ENCODE assay signal across 27 cellular contexts in the genomic region with DNA sequence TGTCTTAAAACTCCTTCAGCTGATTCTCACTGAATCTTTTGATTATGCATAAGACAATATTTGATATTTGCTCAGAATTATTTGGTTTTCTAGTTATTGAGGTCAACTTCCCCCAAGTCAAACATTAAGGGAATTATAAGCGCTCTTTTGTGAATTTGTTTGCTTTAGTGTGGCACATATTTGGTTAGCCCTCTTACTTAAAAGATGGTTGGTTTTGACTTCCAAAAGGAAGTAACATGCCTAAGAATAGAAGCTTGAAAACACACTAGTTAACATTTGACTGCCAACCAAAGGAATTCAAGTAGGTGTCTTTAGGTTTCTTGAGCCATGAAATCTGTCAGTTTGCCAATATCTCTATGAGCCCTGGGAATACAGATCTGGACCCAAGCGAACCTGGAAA. TPM values are rescaled to one million over a fixed set of nuclear protein-coding genes. Genes with fewer than 3 reads are reported as not detected.
DNase-seq lines count a peak whose midpoint lies in the region; ATAC-seq, FAIRE-seq and TF ChIP-seq lines count a peak whose summit lies in the region.
"Had no signal": no experiment of that assay in that cellular context is flagged by ENCODE, and none has a peak within 500 bp of the region (broad histone marks: within the 10 kb centered on the region; RNA-seq: fewer than 3 reads in every experiment).

No MANE protein-coding gene starts in this region.

- FAIRE-seq in RCC 7860 (lab: Jason Lieb, UNC), result peak; percentile 60
- FAIRE-seq: GM19239, H1, HTR-8/SVneo had no signal

- H3K79me2 ChIP-seq in SK-N-SH (ENCODE audit: insufficient read depth), result no peaks in the 10 kb centered on the region

- no peak overlapping the region for H3K4me3 ChIP-seq in lower lobe of right lung
- no peak overlapping the region for H3K4me3 ChIP-seq in upper lobe of right lung
- H3K4me3 ChIP-seq in SK-N-SH (ENCODE audit: low read depth in 2 of 2, low read length in 1 of 2), result no peak overlapping the region
- H3K4me3 ChIP-seq: BLaER1 had no signal

- no peak overlapping the region for H3K9ac ChIP-seq in SK-N-SH
- H3K9ac ChIP-seq: BLaER1 had no signal

- no peak for TF ChIP-seq CTCF in lower lobe of right lung (IDR thresholded peaks at IDR 0.05)
- TF ChIP-seq CTCF in upper lobe of right lung (IDR thresholded peaks at IDR 0.05), result no peak
- no peak for TF ChIP-seq CTCF in SK-N-SH (IDR thresholded peaks at IDR 0.05)

- CTCF ChIA-PET in SK-N-SH (lab: Yijun Ruan, JAX), result no interaction called here

- peak; percentile 68 for DNase-seq in DMS53 treated with DMSO at 0.1 percent for 48 hours (lab: John Stamatoyannopoulos, UW; ENCODE audit: unreplicated experiment)
- DNase-seq in RCC 7860 (ENCODE audit: low spot score), result no peak
- DNase-seq in lower lobe of right lung, result no peak
- DNase-seq in upper lobe of right lung, result no peak
- no peak for DNase-seq in SK-N-SH
- no peak for DNase-seq in SHP77 (lab: John Stamatoyannopoulos, UW)
- no peak for DNase-seq in 8988T
- DNase-seq: ACHN; CD8-positive, alpha-beta T cell; DMS153; EL; GF-D8; KG1; NCI-H1105; NCI-H146; NCI-H2029; NCI-H345; NCI-H524; NCI-H774; NK-92 treated with Interleukin-12 subunit alpha and Interleukin-12 subunit beta, amount 100 ng/mL, for 24 hours; Right ventricle myocardium superior had no signal

- no peak for TF ChIP-seq EP300 in SK-N-SH (IDR thresholded peaks at IDR 0.05; ENCODE audit: borderline replicate concordance in 1 of 2, low read depth in 1 of 2, low read length in 1 of 2)

- no peaks in the 10 kb centered on the region for H3K27me3 ChIP-seq in lower lobe of right lung (ENCODE audit: low read depth)
- no peaks in the 10 kb centered on the region for H3K27me3 ChIP-seq in upper lobe of right lung
- no peaks in the 10 kb centered on the region for H3K27me3 ChIP-seq in SK-N-SH (ENCODE audit: insufficient read depth)
- H3K27me3 ChIP-seq: BLaER1 had no signal

- POLR2A ChIA-PET in SK-N-SH (lab: Yijun Ruan, JAX), result no interaction called here

- 52% methylated on average over 2 of the region's 2 CpGs for WGBS in SK-N-SH (ENCODE audit: low lambda C conversion rate)

- intact Hi-C loops in lower lobe of right lung (cut with DNase I) (no loop called here), upper lobe of right lung (cut with DNase I) (no loop called here)

- H2AFZ ChIP-seq in SK-N-SH (ENCODE audit: low read depth), result no peak overlapping the region

- no peaks in the 10 kb centered on the region for H3K9me3 ChIP-seq in lower lobe of right lung
- H3K9me3 ChIP-seq in upper lobe of right lung, result no peaks in the 10 kb centered on the region
- no peaks in the 10 kb centered on the region for H3K9me3 ChIP-seq in SK-N-SH
- H3K9me3 ChIP-seq: BLaER1 had no signal

- no peak for TF ChIP-seq RAD21 in SK-N-SH (IDR thresholded peaks at IDR 0.05; ENCODE audit: low read length)

- H3K36me3 ChIP-seq in lower lobe of right lung (no peaks in the 10 kb centered on the region), upper lobe of right lung (no peaks in the 10 kb centered on the region), SK-N-SH (replicated peaks in 1 of 2; ENCODE audit: control insufficient read depth in 1 of 2, insufficient read depth in 2 of 2, low read length in 1 of 2) (peaks cover 0 to 4% of the 10 kb centered on the region in 2 experiments)
- H3K36me3 ChIP-seq: BLaER1 had no signal

- no peaks in the 10 kb centered on the region for H4K20me1 ChIP-seq in SK-N-SH (ENCODE audit: insufficient read depth)
- H4K20me1 ChIP-seq: BLaER1 had no signal

- no peaks in the 10 kb centered on the region for H3F3A ChIP-seq in SK-N-SH (replicated peaks; ENCODE audit: insufficient read depth)

- H3K27ac ChIP-seq in lower lobe of right lung, result no peak overlapping the region
- no peak overlapping the region for H3K27ac ChIP-seq in upper lobe of right lung
- no peak overlapping the region for H3K27ac ChIP-seq in SK-N-SH (ENCODE audit: low read depth in 2 of 2, low read length in 1 of 2)
- H3K27ac ChIP-seq: BLaER1 had no signal

- peak; percentile 67 to 74 for ATAC-seq in lower lobe of right lung
- ATAC-seq in upper lobe of right lung, result peak; percentile 74
- ATAC-seq: CD8-positive, alpha-beta T cell; HCT116; SK-N-SH treated with all-trans-retinoic acid at 6 μM for 48 hours had no signal

- H3K9me2 ChIP-seq in SK-N-SH, result no peaks in the 10 kb centered on the region

- H3K4me1 ChIP-seq in lower lobe of right lung (peaks cover 26% of the 10 kb centered on the region), upper lobe of right lung (peaks cover 15% of the 10 kb centered on the region), SK-N-SH (ENCODE audit: control insufficient read depth in 1 of 2, insufficient read depth in 2 of 2, low read depth in 1 of 2, low read length in 1 of 2) (no peaks in the 10 kb centered on the region)
- H3K4me1 ChIP-seq: BLaER1 had no signal

- no peak overlapping the region for H3K4me2 ChIP-seq in SK-N-SH
- H3K4me2 ChIP-seq: BLaER1 had no signal

TF ChIP-seq in SK-N-SH, 30 proteins besides CTCF, POLR2A, EP300 and RAD21:
- no peak for TF ChIP-seq RCOR1 (IDR thresholded peaks at IDR 0.05; ENCODE audit: low read length)
- TF ChIP-seq ELF1 (IDR thresholded peaks at IDR 0.05), result no peak
- no peak for TF ChIP-seq TEAD4 (IDR thresholded peaks at IDR 0.05; ENCODE audit: borderline replicate concordance, insufficient read depth)
- no peak for TF ChIP-seq YY1 (IDR thresholded peaks at IDR 0.05; ENCODE audit: low read depth)
- no peak for TF ChIP-seq FOSL2 (IDR thresholded peaks at IDR 0.05; ENCODE audit: borderline replicate concordance, low read depth)
- TF ChIP-seq EZH2phosphoT487 (IDR thresholded peaks at IDR 0.05; ENCODE audit: borderline replicate concordance, low read depth), result no peak
- TF ChIP-seq USF2 (IDR thresholded peaks at IDR 0.05; ENCODE audit: borderline replicate concordance, low read depth, low read length), result no peak
- TF ChIP-seq POLR2AphosphoS5 (IDR thresholded peaks at IDR 0.05; ENCODE audit: low read depth, low read length), result no peak
- no peak for TF ChIP-seq RFX5 (IDR thresholded peaks at IDR 0.05; ENCODE audit: low read length)
- TF ChIP-seq MXI1 (IDR thresholded peaks at IDR 0.05; ENCODE audit: low read depth, low read length), result no peak
- no peak for TF ChIP-seq MAX (IDR thresholded peaks at IDR 0.05; ENCODE audit: low read depth)
- no peak for TF ChIP-seq MEF2A (IDR thresholded peaks at IDR 0.05; ENCODE audit: borderline replicate concordance, low read depth)
- TF ChIP-seq NRF1 (IDR thresholded peaks at IDR 0.05; ENCODE audit: low read depth, low read length), result no peak
- TF ChIP-seq GABPA (IDR thresholded peaks at IDR 0.05; ENCODE audit: low read depth), result no peak
TF ChIP-seq in SK-N-SH: peak in this region for 0.

RNA-seq across cellular contexts. Expression of gene STEAP4, which starts 25.0 kb away (rescaled TPM):
- total RNA-seq in lower lobe of right lung, result 63.5 TPM
- 53.9 TPM for total RNA-seq in upper lobe of right lung
- polyA plus RNA-seq in SK-N-SH (2012; rRNA removed), result not detected in 2 replicates
- polyA plus RNA-seq in SK-N-SH (2012; cell fraction: cytosol; rRNA removed), result not detected in 2 replicates
- not detected in 2 replicates for polyA plus RNA-seq in SK-N-SH (2012; cell fraction: nucleus; rRNA removed)
- total RNA-seq: CD8-positive, alpha-beta T cell; H1 had no signal
